In genomic region chr4:183261953-183262775, GRCh38 we compare ENCODE assay signal across 8 cellular contexts. TPM values are rescaled to one million over a fixed set of nuclear protein-coding genes. Genes with fewer than 3 reads are reported as not detected.
DNase-seq lines count a peak whose midpoint lies in the region; ATAC-seq and TF ChIP-seq lines count a peak whose summit lies in the region.

No MANE protein-coding gene starts in this region.

- H3K9me3 ChIP-seq in ascending aorta: no peaks in the 10 kb centered on the region
- no peaks in the 10 kb centered on the region for H3K9me3 ChIP-seq in right cardiac atrium (ENCODE audit: control insufficient read depth, low read length)
- H3K9me3 ChIP-seq in sigmoid colon: no peaks in the 10 kb centered on the region

- H3K27ac ChIP-seq in ascending aorta (peak overlapping the region; percentile 15 to 35), right cardiac atrium (ENCODE audit: low read length) (no peak overlapping the region), sigmoid colon (peak overlapping the region in 3 of 4 donors; percentile 3 to 71 (median 67))

- no peak for TF ChIP-seq EP300 in sigmoid colon (IDR thresholded peaks at IDR 0.05)

- in situ Hi-C loops in GM13977 (cut with MboI; ENCODE audit: low pct_unique_long_range_greater_than_20kb, low sequenced_read_pairs, unreplicated experiment): loop anchor here (10.0 to 25.0 kb wide), 2 partner anchors 187 to 325 kb away; no protein-coding TSS in a partner anchor

- peaks cover 23 to 27% of the 10 kb centered on the region in 2 donors for H3K36me3 ChIP-seq in ascending aorta
- peaks cover 0 to 46% (median 10%) of the 10 kb centered on the region in 4 donors for H3K36me3 ChIP-seq in sigmoid colon

- H3K4me3 ChIP-seq in ascending aorta: no peak overlapping the region
- no peak overlapping the region for H3K4me3 ChIP-seq in right cardiac atrium (ENCODE audit: low read length)
- H3K4me3 ChIP-seq in sigmoid colon: no peak overlapping the region

- TF ChIP-seq CTCF in GM13977 (IDR thresholded peaks at IDR 0.05; ENCODE audit: extremely low read depth, insufficient read depth, missing control alignments) (peak; percentile 82), ascending aorta (IDR thresholded peaks at IDR 0.05) (peak; percentile 68 to 78 (median 71)), sigmoid colon (IDR thresholded peaks at IDR 0.05) (peak; percentile 67 to 81 (median 72))

- H3K4me1 ChIP-seq in ascending aorta: peaks cover 0 to 4% of the 10 kb centered on the region in 2 donors
- H3K4me1 ChIP-seq in right cardiac atrium (ENCODE audit: control insufficient read depth, insufficient read depth, low read length): no peaks in the 10 kb centered on the region
- H3K4me1 ChIP-seq in sigmoid colon: peaks cover 0 to 14% (median 10%) of the 10 kb centered on the region in 4 donors

- H3K27me3 ChIP-seq in ascending aorta (no peaks in the 10 kb centered on the region), right cardiac atrium (ENCODE audit: control insufficient read depth, insufficient read depth) (no peaks in the 10 kb centered on the region), sigmoid colon (no peaks in the 10 kb centered on the region)

- intact Hi-C loops in ascending aorta (cut with DNase I) (loop anchor here (1.0 to 5.0 kb wide), 3 partner anchors 189 to 345 kb away; partner anchors contain the start of gene DCTD), right cardiac atrium (cut with DNase I) (loop anchor here in 3 of 4 donors (2.0 to 10.0 kb wide), 3 partner anchors 190 to 327 kb away; no protein-coding TSS in a partner anchor), sigmoid colon (cut with DNase I) (loop anchor here (1.0 kb wide), 2 partner anchors 189 to 324 kb away; no protein-coding TSS in a partner anchor)

- ATAC-seq in HG02610 (IDR thresholded peaks at IDR 0.05; ENCODE audit: unreplicated experiment): peak; percentile 89
- peak; percentile 91 to 95 for ATAC-seq in right cardiac atrium

- no peak for TF ChIP-seq POLR2A in sigmoid colon (IDR thresholded peaks at IDR 0.05)

- WGBS in right cardiac atrium: 20% methylated on average over 7 of the region's 7 CpGs
- WGBS in sigmoid colon, 2 donors: 2 to 17% methylated on average over 7 of the region's 7 CpGs

- DNase-seq in GM13977 (ENCODE audit: low spot score): peak; percentile 68
- peak; percentile 49 for DNase-seq in NCI-H1048 (lab: John Stamatoyannopoulos, UW)
- peak; percentile 18 for DNase-seq in T-helper 22 cell (ENCODE audit: low read depth)
- peak in 1 of 2 donors; percentile 87 for DNase-seq in ascending aorta (ENCODE audit: low spot score in 2 of 2)
- DNase-seq in right cardiac atrium: peak; percentile 75 to 91 (median 81)
- DNase-seq in sigmoid colon: peak; percentile 89
- DNase-seq in GOT3 (lab: John Stamatoyannopoulos, UW): no peak

RNA-seq across cellular contexts. Expression of gene CLDN22, which starts 57.9 kb away (rescaled TPM):
- total RNA-seq in ascending aorta (not detected), right cardiac atrium (not detected), sigmoid colon (not detected)
- polyA plus RNA-seq in right cardiac atrium (0.02 TPM), sigmoid colon (not detected)
